29 cellular contexts compared by ENCODE assay signal in the genomic region with DNA sequence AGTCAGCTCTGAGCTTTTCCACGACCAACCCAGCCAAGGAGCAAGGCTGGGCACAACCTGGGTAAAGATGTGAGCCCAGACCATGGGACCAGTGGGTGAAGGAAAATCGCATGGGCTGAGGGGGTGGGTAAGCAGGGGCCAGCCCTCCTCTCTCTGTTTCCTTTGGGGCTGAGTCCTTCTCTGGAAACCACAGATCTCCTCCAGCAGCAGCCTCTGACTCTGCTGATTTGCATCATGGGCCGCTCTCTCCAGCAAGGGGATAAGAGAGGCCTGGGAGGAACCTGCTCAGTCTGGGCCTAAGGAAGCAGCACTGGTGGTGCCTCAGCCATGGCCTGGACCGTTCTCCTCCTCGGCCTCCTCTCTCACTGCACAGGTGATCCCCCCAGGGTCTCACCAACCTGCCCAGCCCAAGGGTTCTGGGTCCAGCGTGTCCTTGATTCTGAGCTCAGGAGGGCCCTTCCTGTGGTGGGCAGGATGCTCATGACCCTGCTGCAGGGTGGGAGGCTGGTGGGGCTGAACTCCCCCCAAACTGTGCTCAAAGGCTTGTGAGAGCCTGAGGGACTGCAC.
DNase-seq lines count a peak whose midpoint lies in the region; ATAC-seq, FAIRE-seq and TF ChIP-seq lines count a peak whose summit lies in the region.
"Had no signal": no experiment of that assay in that cellular context is flagged by ENCODE, and none has a peak within 500 bp of the region (broad histone marks: within the 10 kb centered on the region; RNA-seq: fewer than 3 reads in every experiment).

No MANE protein-coding gene starts in this region.

- H3K4me3 ChIP-seq in Loucy (ENCODE audit: low read length, poor library complexity, severe bottlenecking), result no peak overlapping the region
- H3K4me3 ChIP-seq: dorsolateral prefrontal cortex, left lung, right lobe of liver, SK-N-MC had no signal

- H3K9me3 ChIP-seq in Loucy (ENCODE audit: insufficient read depth, low read depth, low read length), result no peaks in the 10 kb centered on the region
- H3K9me3 ChIP-seq: left lung, right lobe of liver had no signal

- H3K4me1 Mint-ChIP-seq in dendritic cell treated with granulocyte-macrophage colony-stimulating factor and Interleukin-4, amounts not matched to agents 40 ng/mL and 50 ng/mL, for 4 days (ENCODE audit: low read depth), result peaks cover 60% of the 10 kb centered on the region
- H3K4me1 Mint-ChIP-seq in type B pancreatic cell (ENCODE audit: unreplicated experiment) (no peaks in the 10 kb centered on the region), mesothelial cell of epicardium (no peaks in the 10 kb centered on the region)
- H3K4me1 Mint-ChIP-seq: activated CD4-positive, alpha-beta T cell treated with anti-CD3 and anti-CD28 coated beads for 36 hours; nephron had no signal

- peak overlapping the region; percentile 6 for H3K27ac Mint-ChIP-seq in dendritic cell treated with granulocyte-macrophage colony-stimulating factor and Interleukin-4, amounts not matched to agents 40 ng/mL and 50 ng/mL, for 4 days
- no peak overlapping the region for H3K27ac Mint-ChIP-seq in type B pancreatic cell
- H3K27ac Mint-ChIP-seq in mesothelial cell of epicardium, result no peak overlapping the region
- H3K27ac Mint-ChIP-seq: activated CD4-positive, alpha-beta T cell treated with anti-CD3 and anti-CD28 coated beads for 36 hours; activated CD8-positive, alpha-beta T cell treated with anti-CD3 and anti-CD28 coated beads, Interleukin-2, amount 10 ng/mL, durations not matched to agents 7 days and 5 days; activated T-cell treated with anti-CD3 and anti-CD28 coated beads, Interleukin-2, amount 50 U/mL, for 24 hours; nephron; T-helper 1 cell treated with Interleukin-12 subunit alpha and Interleukin-12 subunit beta and Interleukin-4 antibody, amounts not matched to agents 30 μg/mL and 1 μg/mL, for 36 hours had no signal

- H3K27me3 Mint-ChIP-seq in dendritic cell treated with granulocyte-macrophage colony-stimulating factor and Interleukin-4, amounts not matched to agents 40 ng/mL and 50 ng/mL, for 4 days, result peaks cover 13% of the 10 kb centered on the region
- H3K27me3 Mint-ChIP-seq in type B pancreatic cell, result peaks cover 57% of the 10 kb centered on the region
- peaks cover 85% of the 10 kb centered on the region for H3K27me3 Mint-ChIP-seq in mesothelial cell of epicardium (ENCODE audit: low read depth)
- H3K27me3 Mint-ChIP-seq: activated CD4-positive, alpha-beta T cell treated with anti-CD3 and anti-CD28 coated beads for 36 hours; activated T-cell treated with anti-CD3 and anti-CD28 coated beads, Interleukin-2, amount 50 U/mL, for 24 hours had no signal

- DNase-seq in GM12892 (ENCODE audit: insufficient read length), result no peak
- DNase-seq in type B pancreatic cell (ENCODE audit: extremely low spot score, unreplicated experiment), result peak; percentile 36
- DNase-seq in mesothelial cell of epicardium (ENCODE audit: low spot score in 2 of 2, unreplicated experiment in 2 of 2), result no peak
- DNase-seq in amygdala (lab: John Stamatoyannopoulos, UW), result no peak
- DNase-seq: activated CD4-positive, alpha-beta T cell treated with anti-CD3 and anti-CD28 coated beads for 36 hours; activated CD8-positive, alpha-beta T cell treated with anti-CD3 and anti-CD28 coated beads, Interleukin-2, amount 10 ng/mL, durations not matched to agents 7 days and 5 days; activated T-cell treated with anti-CD3 and anti-CD28 coated beads, Interleukin-2, amount 50 U/mL, for 24 hours; CD8-positive, alpha-beta memory T cell; DMS 273 treated with DMSO at 0.1 percent for 48 hours; dorsolateral prefrontal cortex; H7; left lung; NCI-H1417; NCI-H2081; NCI-H345; NCI-H748 treated with DMSO at 0.1 percent for 48 hours; posterior cingulate gyrus; right lobe of liver; stimulated activated CD4-positive, alpha-beta T cell treated with anti-CD3 and anti-CD28 coated beads, Interleukin-12 subunit alpha, Interleukin-12 subunit beta, amount 100 ng/mL, for 4 hours; stimulated activated CD4-positive, alpha-beta T cell treated with anti-CD3 and anti-CD28 coated beads, Interleukin-4, amount 100 ng/mL, for 1 hour; substantia nigra had no signal

- H3K9me2 ChIP-seq in Loucy (replicated peaks; ENCODE audit: low read depth, low read length), result no peaks in the 10 kb centered on the region

- H3K4me1 ChIP-seq in Loucy (ENCODE audit: insufficient read depth, low read length, poor library complexity, severe bottlenecking), result peaks cover 47% of the 10 kb centered on the region

- no peaks in the 10 kb centered on the region for H3K9me3 Mint-ChIP-seq in dendritic cell treated with granulocyte-macrophage colony-stimulating factor and Interleukin-4, amounts not matched to agents 40 ng/mL and 50 ng/mL, for 4 days
- no peaks in the 10 kb centered on the region for H3K9me3 Mint-ChIP-seq in type B pancreatic cell
- no peaks in the 10 kb centered on the region for H3K9me3 Mint-ChIP-seq in mesothelial cell of epicardium
- H3K9me3 Mint-ChIP-seq: activated T-cell treated with anti-CD3 and anti-CD28 coated beads, Interleukin-2, amount 50 U/mL, for 24 hours; CD8-positive, alpha-beta memory T cell; nephron; T-helper 1 cell treated with Interleukin-12 subunit alpha and Interleukin-12 subunit beta and Interleukin-4 antibody, amounts not matched to agents 30 μg/mL and 1 μg/mL, for 36 hours had no signal

- no peaks in the 10 kb centered on the region for H4K20me1 ChIP-seq in Loucy (ENCODE audit: insufficient read depth, low read length, poor library complexity, severe bottlenecking)

- peak overlapping the region; percentile 54 for H3K4me2 ChIP-seq in Loucy (ENCODE audit: low read depth, low read length, poor library complexity, severe bottlenecking)

- no peak for ATAC-seq in HG03571 (IDR thresholded peaks at IDR 0.05; ENCODE audit: unreplicated experiment)
- ATAC-seq: activated CD4-positive, alpha-beta T cell treated with anti-CD3 and anti-CD28 coated beads for 36 hours; activated CD8-positive, alpha-beta T cell treated with anti-CD3 and anti-CD28 coated beads, Interleukin-2, amount 10 ng/mL, durations not matched to agents 7 days and 5 days; left lung; right lobe of liver had no signal

- no peaks in the 10 kb centered on the region for H3K36me3 Mint-ChIP-seq in dendritic cell treated with granulocyte-macrophage colony-stimulating factor and Interleukin-4, amounts not matched to agents 40 ng/mL and 50 ng/mL, for 4 days (ENCODE audit: low read depth)
- H3K36me3 Mint-ChIP-seq in type B pancreatic cell (no peaks in the 10 kb centered on the region), mesothelial cell of epicardium (no peaks in the 10 kb centered on the region)
- H3K36me3 Mint-ChIP-seq: CD8-positive, alpha-beta memory T cell had no signal

- H2AFZ ChIP-seq in Loucy (ENCODE audit: low read length), result no peak overlapping the region

- intact Hi-C loops in dendritic cell treated with granulocyte-macrophage colony-stimulating factor and Interleukin-4, amounts not matched to agents 40 ng/mL and 50 ng/mL, for 4 days (cut with micrococcal nuclease), result loop anchor here (5.0 kb wide), 1 partner anchor 35 kb away; no protein-coding TSS in a partner anchor

- no peaks in the 10 kb centered on the region for H3F3A ChIP-seq in Loucy (ENCODE audit: low read depth)

- H3K4me3 Mint-ChIP-seq in dendritic cell treated with granulocyte-macrophage colony-stimulating factor and Interleukin-4, amounts not matched to agents 40 ng/mL and 50 ng/mL, for 4 days, result no peak overlapping the region
- H3K4me3 Mint-ChIP-seq in type B pancreatic cell, result no peak overlapping the region
- H3K4me3 Mint-ChIP-seq in mesothelial cell of epicardium, result no peak overlapping the region
- H3K4me3 Mint-ChIP-seq: activated CD4-positive, alpha-beta T cell treated with anti-CD3 and anti-CD28 coated beads for 36 hours; activated CD8-positive, alpha-beta T cell treated with anti-CD3 and anti-CD28 coated beads, Interleukin-2, amount 10 ng/mL, durations not matched to agents 7 days and 5 days; activated T-cell treated with anti-CD3 and anti-CD28 coated beads, Interleukin-2, amount 50 U/mL, for 24 hours; CD8-positive, alpha-beta memory T cell; nephron; T-helper 1 cell treated with Interleukin-12 subunit alpha and Interleukin-12 subunit beta and Interleukin-4 antibody, amounts not matched to agents 30 μg/mL and 1 μg/mL, for 36 hours had no signal

- no peak for TF ChIP-seq POLR2A in GM12892 (IDR thresholded peaks at IDR 0.05; ENCODE audit: low read depth, low read length)

- no peaks in the 10 kb centered on the region for H3K27me3 ChIP-seq in Loucy (ENCODE audit: insufficient read depth, low read length, poor library complexity, severe bottlenecking)
- H3K27me3 ChIP-seq: left lung, right lobe of liver had no signal

- H3K36me3 ChIP-seq in Loucy (ENCODE audit: insufficient read depth, low read length), result no peaks in the 10 kb centered on the region
- H3K36me3 ChIP-seq: left lung, right lobe of liver had no signal

- TF ChIP-seq CTCF in Loucy (conservative IDR thresholded peaks at IDR 0.05; ENCODE audit: low read length) (no peak), type B pancreatic cell (conservative IDR thresholded peaks at IDR 0.05) (no peak), mesothelial cell of epicardium (IDR thresholded peaks at IDR 0.05; ENCODE audit: unreplicated experiment) (no peak)

- FAIRE-seq in GM12892 (lab: Jason Lieb, UNC), result peak; percentile 69
- FAIRE-seq: endothelial cell of umbilical vein, TTC549 had no signal

- H3K9ac ChIP-seq in Loucy (ENCODE audit: low read depth, low read length, poor library complexity, severe bottlenecking), result no peak overlapping the region

- no peaks in the 10 kb centered on the region for H3K79me2 ChIP-seq in Loucy (ENCODE audit: insufficient read depth, low read length)
